25 cellular contexts compared by ENCODE assay signal in genomic region chr2:112108238-112108832, GRCh38. TPM values are rescaled to one million over a fixed set of nuclear protein-coding genes. Genes with fewer than 3 reads are reported as not detected.
"Had no signal": no experiment of that assay in that cellular context is flagged by ENCODE, and none has a peak within 500 bp of the region (broad histone marks: within the 10 kb centered on the region; RNA-seq: fewer than 3 reads in every experiment).

No MANE protein-coding gene starts in this region.

- H3K4me2 ChIP-seq: neural progenitor cell had no signal

- H3K4me1 ChIP-seq: gastroesophageal sphincter, left ventricle myocardium inferior, lower lobe of right lung, neural progenitor cell, tibial artery, upper lobe of right lung, vagina had no signal

- ATAC-seq: esophagus mucosa; gastroesophageal sphincter; lower lobe of right lung; natural killer cell treated with Interleukin-12 subunit alpha and Interleukin-12 subunit beta and Interleukin-15 and Interleukin-18, amount 100 ng/mL, for 72 hours; right cardiac atrium; stimulated activated effector memory CD8-positive, alpha-beta T cell treated with anti-CD3 and anti-CD28 coated beads, Interleukin-12 subunit alpha, Interleukin-12 subunit beta, amount 100 ng/mL, for 72 hours; upper lobe of right lung had no signal

- H3K27ac ChIP-seq: dorsolateral prefrontal cortex, gastroesophageal sphincter, left ventricle myocardium inferior, lower lobe of right lung, neural progenitor cell, ovary, tibial artery, upper lobe of right lung, vagina had no signal

- H3K27me3 ChIP-seq: dorsolateral prefrontal cortex, gastroesophageal sphincter, neural progenitor cell, ovary, tibial artery, upper lobe of right lung, vagina had no signal

- DNase-seq: cortex of kidney; dorsolateral prefrontal cortex; effector CD8-positive, alpha-beta T cell; foreskin fibroblast; glutamatergic neuron; immature natural killer cell; left ventricle myocardium inferior; lower lobe of right lung; nucleus accumbens; ovary; right cardiac atrium; stimulated activated CD4-positive, alpha-beta T cell treated with anti-CD3 and anti-CD28 coated beads, Interleukin-4, amount 100 ng/mL, for 1 hour; stimulated activated CD8-positive, alpha-beta memory T cell treated with anti-CD3 and anti-CD28 coated beads, Interleukin-4, amount 100 ng/mL, for 48 hours; tibial artery; upper lobe of right lung had no signal

- H3K27ac Mint-ChIP-seq: memory B cell; mesothelial cell of epicardium; natural killer cell treated with Interleukin-12 subunit alpha and Interleukin-12 subunit beta and Interleukin-15 and Interleukin-18, amount 100 ng/mL, for 72 hours; neural progenitor cell; stimulated activated effector memory CD8-positive, alpha-beta T cell treated with anti-CD3 and anti-CD28 coated beads, Interleukin-12 subunit alpha, Interleukin-12 subunit beta, amount 100 ng/mL, for 72 hours; stimulated activated naive CD8-positive, alpha-beta T cell treated with anti-CD3 and anti-CD28 coated beads, Interleukin-15, Interleukin-2, amounts not matched to agents 100 ng/mL and 50 ng/mL, for 24 hours had no signal

- H2AFZ ChIP-seq: neural progenitor cell had no signal

- H3K9me3 ChIP-seq: ovary had no signal

- H3K27me3 Mint-ChIP-seq: memory B cell; natural killer cell treated with Interleukin-12 subunit alpha and Interleukin-12 subunit beta and Interleukin-15 and Interleukin-18, amount 100 ng/mL, for 72 hours; stimulated activated naive CD8-positive, alpha-beta T cell treated with anti-CD3 and anti-CD28 coated beads, Interleukin-15, Interleukin-2, amounts not matched to agents 100 ng/mL and 50 ng/mL, for 24 hours had no signal

- H3K4me1 Mint-ChIP-seq: memory B cell; mesothelial cell of epicardium; neural progenitor cell; stimulated activated effector memory CD8-positive, alpha-beta T cell treated with anti-CD3 and anti-CD28 coated beads, Interleukin-12 subunit alpha, Interleukin-12 subunit beta, amount 100 ng/mL, for 72 hours had no signal

- H3K4me3 Mint-ChIP-seq: immature natural killer cell; memory B cell; mesothelial cell of epicardium; natural killer cell treated with Interleukin-12 subunit alpha and Interleukin-12 subunit beta and Interleukin-15 and Interleukin-18, amount 100 ng/mL, for 72 hours; neural progenitor cell; stimulated activated effector memory CD8-positive, alpha-beta T cell treated with anti-CD3 and anti-CD28 coated beads, Interleukin-12 subunit alpha, Interleukin-12 subunit beta, amount 100 ng/mL, for 72 hours; stimulated activated naive CD8-positive, alpha-beta T cell treated with anti-CD3 and anti-CD28 coated beads, Interleukin-15, Interleukin-2, amounts not matched to agents 100 ng/mL and 50 ng/mL, for 24 hours had no signal

- H3K4me3 ChIP-seq: dorsolateral prefrontal cortex, gastroesophageal sphincter, left ventricle myocardium inferior, lower lobe of right lung, neural progenitor cell, ovary, tibial artery, upper lobe of right lung, vagina had no signal

- H3K36me3 ChIP-seq: ovary had no signal

RNA-seq across cellular contexts. Expression of gene FBLN7, which starts 29.9 kb away (rescaled TPM):
- polyA plus RNA-seq: immature natural killer cell, keratinocyte had no signal
